Comparison of ENCODE assay signal across 12 cellular contexts in genomic region chr2:217279571-217279970, GRCh38.
DNase-seq lines count a peak whose midpoint lies in the region; ATAC-seq and TF ChIP-seq lines count a peak whose summit lies in the region.
"Had no signal": no experiment of that assay in that cellular context is flagged by ENCODE, and none has a peak within 500 bp of the region (broad histone marks: within the 10 kb centered on the region; RNA-seq: fewer than 3 reads in every experiment).

No MANE protein-coding gene starts in this region.

- peak overlapping the region; percentile 61 for H3K27ac ChIP-seq in SJSA1
- H3K27ac ChIP-seq in rectal smooth muscle tissue (ENCODE audit: low read depth, low read length), result peak overlapping the region; percentile 27
- H3K27ac ChIP-seq: testis had no signal

- H3K4me3 ChIP-seq in SJSA1 (no peak overlapping the region), fibroblast of pulmonary artery (replicated peaks; ENCODE audit: low read depth, low read length) (no peak overlapping the region), rectal smooth muscle tissue (ENCODE audit: low read length) (no peak overlapping the region)
- H3K4me3 ChIP-seq: testis had no signal

- DNase-seq in COLO829 (ENCODE audit: low spot score) (peak; percentile 67), SJSA1 (ENCODE audit: low read depth in 1 of 2, low spot score in 2 of 2) (peak; percentile 70 to 87), fibroblast of pulmonary artery (ENCODE audit: low read depth) (peak; percentile 85), C1 segment of cervical spinal cord (lab: John Stamatoyannopoulos, UW) (no peak)
- no peak for DNase-seq in stimulated activated naive CD4-positive, alpha-beta T cell (lab: John Stamatoyannopoulos, UW)
- DNase-seq: mesendoderm, NCI-H1092 treated with DMSO at 0.1 percent for 48 hours, testis had no signal

- H3K36me3 ChIP-seq in SJSA1 (no peaks in the 10 kb centered on the region), rectal smooth muscle tissue (ENCODE audit: control insufficient read depth, insufficient read depth, low read length) (no peaks in the 10 kb centered on the region)

- TF ChIP-seq CTCF in fibroblast of pulmonary artery (IDR thresholded peaks at IDR 0.05; ENCODE audit: low read length, missing control alignments), result no peak

- H3K9ac ChIP-seq in rectal smooth muscle tissue (ENCODE audit: low read length), result no peak overlapping the region

- H3K4me1 ChIP-seq in SJSA1 (replicated peaks) (peaks cover 41% of the 10 kb centered on the region), rectal smooth muscle tissue (ENCODE audit: control insufficient read depth, insufficient read depth, low read length) (peaks cover 14% of the 10 kb centered on the region)
- H3K4me1 ChIP-seq: testis had no signal

- H3K9me3 ChIP-seq in SJSA1 (replicated peaks), result 0 out of 2 replicates have a peak, but pooled peaks cover 2% of the 10 kb centered on the region
- H3K9me3 ChIP-seq: testis had no signal

- ATAC-seq in HG02973 (IDR thresholded peaks at IDR 0.05; ENCODE audit: unreplicated experiment), result no peak
- ATAC-seq in HG03520 (IDR thresholded peaks at IDR 0.05; ENCODE audit: unreplicated experiment), result no peak
- ATAC-seq: WTC11 had no signal

- H3K27me3 ChIP-seq in SJSA1 (replicated peaks), result no peaks in the 10 kb centered on the region
- H3K27me3 ChIP-seq in rectal smooth muscle tissue (ENCODE audit: control insufficient read depth, insufficient read depth, low read length), result no peaks in the 10 kb centered on the region
- H3K27me3 ChIP-seq: testis had no signal

Comparison
In these comparisons a context has a peak if more than half of its experiments do, and no peak if none do; other contexts are left out.
1. DNase-seq: peak in COLO829 (single experiment), SJSA1 (2 of 2) and fibroblast of pulmonary artery (single experiment); none in stimulated activated naive CD4-positive, alpha-beta T cell (0 of 6) and C1 segment of cervical spinal cord (0 of 14).